32 cellular contexts compared by ENCODE assay signal in the genomic region with DNA sequence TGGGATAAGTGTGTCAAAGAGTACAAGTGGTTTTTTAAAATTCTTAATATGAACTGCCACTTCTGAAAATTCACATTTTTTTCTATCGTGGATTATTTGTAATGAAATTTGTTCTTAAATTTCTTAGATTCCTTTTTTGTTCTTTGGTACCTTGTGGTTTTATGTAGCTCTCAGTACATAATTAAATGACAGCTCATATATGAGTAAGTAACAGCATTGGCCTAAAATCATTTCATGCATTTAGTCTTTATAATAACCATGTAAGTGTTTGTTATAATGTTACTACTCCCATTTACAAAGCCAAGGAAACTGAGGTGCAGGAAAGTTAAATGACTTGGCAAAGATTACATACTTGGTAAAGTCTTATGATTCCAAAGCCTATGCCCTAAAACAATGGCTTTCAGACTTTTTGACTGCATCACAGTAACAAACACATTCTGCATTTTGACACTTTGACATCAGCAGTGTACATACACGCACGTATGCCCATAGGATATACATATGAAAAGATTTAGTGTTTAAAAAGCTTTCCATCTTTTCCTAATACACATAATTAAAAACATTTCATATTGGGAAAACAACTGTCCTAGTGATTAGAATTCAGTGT. TPM values are rescaled to one million over a fixed set of nuclear protein-coding genes. Genes with fewer than 3 reads are reported as not detected.
DNase-seq lines count a peak whose midpoint lies in the region; ATAC-seq, FAIRE-seq and TF ChIP-seq lines count a peak whose summit lies in the region.
"Had no signal": no experiment of that assay in that cellular context is flagged by ENCODE, and none has a peak within 500 bp of the region (broad histone marks: within the 10 kb centered on the region; RNA-seq: fewer than 3 reads in every experiment).

No MANE protein-coding gene starts in this region.

- POLR2A ChIA-PET in CD4-positive, alpha-beta T cell (lab: Charles Lee) = no interaction called here

- H3K4me1 Mint-ChIP-seq in HFFc6 (ENCODE audit: low read depth) = peaks cover 19% of the 10 kb centered on the region
- H3K4me1 Mint-ChIP-seq in CD4-positive, alpha-beta T cell (ENCODE audit: low read depth) = no peaks in the 10 kb centered on the region
- H3K4me1 Mint-ChIP-seq: activated CD4-positive, alpha-beta T cell treated with anti-CD3 and anti-CD28 coated beads, Interleukin-2, amount 10 ng/mL, durations not matched to agents 24 days and 14 days; naive thymus-derived CD8-positive, alpha-beta T cell; stimulated activated effector memory CD8-positive, alpha-beta T cell treated with anti-CD3 and anti-CD28 coated beads, Interleukin-12 subunit alpha, Interleukin-12 subunit beta, amount 100 ng/mL, for 72 hours had no signal

- no peak for TF ChIP-seq CTCF in HFFc6 (IDR thresholded peaks at IDR 0.05)
- no peak for TF ChIP-seq CTCF in foreskin keratinocyte (conservative IDR thresholded peaks at IDR 0.05)
- no peak for TF ChIP-seq CTCF in CD4-positive, alpha-beta T cell (IDR thresholded peaks at IDR 0.05)
- no peak for TF ChIP-seq CTCF in kidney (IDR thresholded peaks at IDR 0.05; ENCODE audit: borderline replicate concordance, extremely low read depth, insufficient read depth)

- H3K27ac ChIP-seq in foreskin keratinocyte = no peak overlapping the region
- no peak overlapping the region for H3K27ac ChIP-seq in CD4-positive, alpha-beta T cell (ENCODE audit: low read depth, low read length)
- no peak overlapping the region for H3K27ac ChIP-seq in kidney (ENCODE audit: low read depth in 2 of 2, low read length in 2 of 2)
- H3K27ac ChIP-seq: PC-9, psoas muscle, tibial nerve had no signal

- no peak overlapping the region for H3K9ac ChIP-seq in kidney (ENCODE audit: low read length in 2 of 2)

- intact Hi-C loops in CD4-positive, alpha-beta T cell (cut with DNase I, micrococcal nuclease) = no loop called here
- intact Hi-C loops in kidney (cut with DNase I) = no loop called here

- no peak for FAIRE-seq in kidney (lab: Jason Lieb, UNC)

- H3K4me1 ChIP-seq in foreskin keratinocyte (peaks cover 24% of the 10 kb centered on the region), kidney (ENCODE audit: control insufficient read depth in 1 of 2, insufficient read depth in 1 of 2, low read depth in 1 of 2, low read length in 2 of 2) (peaks cover 2 to 3% of the 10 kb centered on the region in 2 donors)
- H3K4me1 ChIP-seq: psoas muscle had no signal

- CTCF ChIA-PET in CD4-positive, alpha-beta T cell (lab: Charles Lee) = no interaction called here

- no peak overlapping the region for H3K4me3 ChIP-seq in kidney (ENCODE audit: low read length in 2 of 2)
- H3K4me3 ChIP-seq: PC-9, psoas muscle, sigmoid colon, tibial nerve had no signal

- H3K4me3 Mint-ChIP-seq in HFFc6 = peak overlapping the region; percentile 32
- no peak overlapping the region for H3K4me3 Mint-ChIP-seq in CD4-positive, alpha-beta T cell
- H3K4me3 Mint-ChIP-seq: activated CD4-positive, alpha-beta T cell treated with anti-CD3 and anti-CD28 coated beads, Interleukin-2, amount 10 ng/mL, durations not matched to agents 24 days and 14 days; activated naive CD8-positive, alpha-beta T cell; effector memory CD8-positive, alpha-beta T cell; naive thymus-derived CD8-positive, alpha-beta T cell; stimulated activated effector memory CD8-positive, alpha-beta T cell treated with anti-CD3 and anti-CD28 coated beads, Interleukin-12 subunit alpha, Interleukin-12 subunit beta, amount 100 ng/mL, for 72 hours had no signal

- ATAC-seq in SK-N-SH treated with all-trans-retinoic acid at 6 μM for 48 hours (0 out of 3 replicates have a peak, but pooled peaks have one; percentile 21), foreskin keratinocyte (peak; percentile 60), GM18519 (IDR thresholded peaks at IDR 0.05; ENCODE audit: low FRiP score, unreplicated experiment) (no peak)
- ATAC-seq in CD4-positive, alpha-beta T cell (ENCODE audit: poor library complexity) = no peak
- ATAC-seq: effector memory CD8-positive, alpha-beta T cell; naive thymus-derived CD8-positive, alpha-beta T cell; psoas muscle; stimulated activated effector memory CD8-positive, alpha-beta T cell treated with anti-CD3 and anti-CD28 coated beads, Interleukin-12 subunit alpha, Interleukin-12 subunit beta, amount 100 ng/mL, for 72 hours had no signal

- H3K27ac Mint-ChIP-seq in HFFc6 = peak overlapping the region; percentile 61; the same call in 1 of the 2 replicates
- H3K27ac Mint-ChIP-seq in CD4-positive, alpha-beta T cell = no peak overlapping the region
- H3K27ac Mint-ChIP-seq: activated CD4-positive, alpha-beta T cell treated with anti-CD3 and anti-CD28 coated beads, Interleukin-2, amount 10 ng/mL, durations not matched to agents 24 days and 14 days; activated naive CD8-positive, alpha-beta T cell; effector memory CD8-positive, alpha-beta T cell; naive thymus-derived CD8-positive, alpha-beta T cell; stimulated activated effector memory CD8-positive, alpha-beta T cell treated with anti-CD3 and anti-CD28 coated beads, Interleukin-12 subunit alpha, Interleukin-12 subunit beta, amount 100 ng/mL, for 72 hours had no signal

- DNase-seq in HFFc6 (peak; percentile 25), foreskin keratinocyte (no peak), kidney (no peak), CD1c-positive myeloid dendritic cell (ENCODE audit: extremely low spot score) (no peak)
- DNase-seq in CD4-positive, alpha-beta T cell = no peak
- DNase-seq: activated CD4-positive, alpha-beta T cell treated with anti-CD3 and anti-CD28 coated beads, Interleukin-2, amount 10 ng/mL, durations not matched to agents 24 days and 14 days; activated effector memory CD4-positive, alpha-beta T cell treated with anti-CD3 and anti-CD28 coated beads, Interleukin-2, amount 50 U/mL, for 16 hours; activated T-cell treated with anti-CD3 and anti-CD28 coated beads, Interleukin-2, amount 50 U/mL, for 1 hour; anterior cingulate cortex; C1 segment of cervical spinal cord; Calu3; caudate nucleus; DMS79; effector memory CD8-positive, alpha-beta T cell; islet precursor cell; KBM-7; naive thymus-derived CD8-positive, alpha-beta T cell; NCI-H1417; NCI-H2029 treated with DMSO at 0.1 percent for 48 hours; NCI-H69; nucleus accumbens; PC-9; psoas muscle; Right ventricle myocardium superior; sigmoid colon; stimulated activated CD4-positive, alpha-beta T cell treated with anti-CD3 and anti-CD28 coated beads, Interleukin-15, amount 100 ng/mL, for 24 hours; SW 1271 had no signal

- no peaks in the 10 kb centered on the region for H3K27me3 ChIP-seq in foreskin keratinocyte
- H3K27me3 ChIP-seq in CD4-positive, alpha-beta T cell (ENCODE audit: control insufficient read depth, insufficient read depth, low read length) = no peaks in the 10 kb centered on the region
- H3K27me3 ChIP-seq: sigmoid colon, tibial nerve had no signal

- H3K27me3 Mint-ChIP-seq in HFFc6 (ENCODE audit: insufficient read depth) = no peaks in the 10 kb centered on the region
- H3K27me3 Mint-ChIP-seq in CD4-positive, alpha-beta T cell = no peaks in the 10 kb centered on the region
- H3K27me3 Mint-ChIP-seq: activated naive CD8-positive, alpha-beta T cell; effector memory CD8-positive, alpha-beta T cell had no signal

- peaks cover 0 to 2% of the 10 kb centered on the region in 2 donors for H3K36me3 ChIP-seq in kidney (ENCODE audit: control insufficient read depth in 1 of 2, insufficient read depth in 2 of 2, low read length in 2 of 2)
- H3K36me3 ChIP-seq: sigmoid colon had no signal

- H3K9me3 Mint-ChIP-seq in HFFc6 = no peaks in the 10 kb centered on the region
- no peaks in the 10 kb centered on the region for H3K9me3 Mint-ChIP-seq in CD4-positive, alpha-beta T cell
- H3K9me3 Mint-ChIP-seq: activated CD4-positive, alpha-beta T cell treated with anti-CD3 and anti-CD28 coated beads, Interleukin-2, amount 10 ng/mL, durations not matched to agents 24 days and 14 days; effector memory CD8-positive, alpha-beta T cell; naive thymus-derived CD8-positive, alpha-beta T cell; stimulated activated effector memory CD8-positive, alpha-beta T cell treated with anti-CD3 and anti-CD28 coated beads, Interleukin-12 subunit alpha, Interleukin-12 subunit beta, amount 100 ng/mL, for 72 hours had no signal

- H3K36me3 Mint-ChIP-seq in HFFc6 (ENCODE audit: low read depth) = peaks cover 16% of the 10 kb centered on the region
- H3K36me3 Mint-ChIP-seq in CD4-positive, alpha-beta T cell (ENCODE audit: low read depth) = no peaks in the 10 kb centered on the region
- H3K36me3 Mint-ChIP-seq: activated naive CD8-positive, alpha-beta T cell; naive thymus-derived CD8-positive, alpha-beta T cell; stimulated activated effector memory CD8-positive, alpha-beta T cell treated with anti-CD3 and anti-CD28 coated beads, Interleukin-12 subunit alpha, Interleukin-12 subunit beta, amount 100 ng/mL, for 72 hours had no signal

- H3K9me3 ChIP-seq in CD4-positive, alpha-beta T cell (ENCODE audit: control insufficient read depth, low read length) = no peaks in the 10 kb centered on the region
- H3K9me3 ChIP-seq in kidney (ENCODE audit: control insufficient read depth in 1 of 2, low read length in 2 of 2) = no peaks in the 10 kb centered on the region
- H3K9me3 ChIP-seq: psoas muscle, sigmoid colon, tibial nerve had no signal

TF ChIP-seq in SK-N-SH treated with all-trans-retinoic acid at 6 μM for 48 hours, 23 proteins besides CTCF, POLR2A, EP300 and RAD21:
- TF ChIP-seq PPARA (CRISPR knock-in tag; IDR thresholded peaks at IDR 0.05; ENCODE audit: borderline replicate concordance) = no peak

RNA-seq across cellular contexts. Expression of a gene that starts 14.9 kb away (rescaled TPM):
- 10 to 100 TPM; 39.9 to 46.0 (median 41.7) TPM for total RNA-seq in HFFc6 (2021; fragmentation: NEBNext Ultra II Directional; extraction: Animal tissue kit (Norgen Biotek cat#: 25700))
- total RNA-seq in foreskin keratinocyte = 20.3 and 21.7 TPM in 2 replicates
- 4.3 and 4.5 TPM in 2 replicates for polyA plus RNA-seq in foreskin keratinocyte
- total RNA-seq in CD4-positive, alpha-beta T cell = under 1 TPM; 0.03 to 0.05 TPM
- 36.2 TPM for total RNA-seq in kidney
- 4.6 TPM for polyA plus RNA-seq in kidney (ENCODE audit: insufficient read depth, low read depth, low replicate concordance)

Comparison
In these comparisons a context has a peak if more than half of its experiments do, and no peak if none do; other contexts are left out.
1. ATAC-seq: peak in SK-N-SH treated with all-trans-retinoic acid at 6 μM for 48 hours (single experiment) and foreskin keratinocyte (single experiment); none in CD4-positive, alpha-beta T cell (single experiment) and GM18519 (single experiment).
2. RNA of a gene that starts 14.9 kb away (total RNA-seq): 39.9 to 46.0 TPM in HFFc6, 36.2 TPM in kidney (single experiment) and 20.3 to 21.7 TPM in foreskin keratinocyte; 0.03 to 0.05 TPM in CD4-positive, alpha-beta T cell; every median in the first group is over 10 times any median in the second.